ENCODE assay signal across 22 cellular contexts in genomic region chr17:61317779-61318178, GRCh38.
"Had no signal": no experiment of that assay in that cellular context is flagged by ENCODE, and none has a peak within 500 bp of the region (broad histone marks: within the 10 kb centered on the region; RNA-seq: fewer than 3 reads in every experiment).

No MANE protein-coding gene starts in this region.

- H3K4me1 ChIP-seq: body of pancreas had no signal

- H3K4me3 Mint-ChIP-seq: activated CD8-positive, alpha-beta T cell treated with anti-CD3 and anti-CD28 coated beads, Interleukin-2, amount 10 ng/mL, durations not matched to agents 7 days and 5 days; activated T-cell treated with anti-CD3 and anti-CD28 coated beads, Interleukin-2, amount 50 U/mL, for 24 hours; neural crest cell; stimulated activated effector memory CD8-positive, alpha-beta T cell treated with anti-CD3 and anti-CD28 coated beads, Interleukin-12 subunit alpha, Interleukin-12 subunit beta, amount 100 ng/mL, for 72 hours; T-helper 2 cell treated with Interferon-gamma antibody and Interleukin-4, amounts not matched to agents 5 μg/mL and 100 μg/mL, for 36 hours had no signal

- H3K36me3 ChIP-seq: left lung, right lobe of liver, upper lobe of left lung had no signal

- H3K4me1 Mint-ChIP-seq: stimulated activated effector memory CD8-positive, alpha-beta T cell treated with anti-CD3 and anti-CD28 coated beads, Interleukin-12 subunit alpha, Interleukin-12 subunit beta, amount 100 ng/mL, for 72 hours had no signal

- H3K36me3 Mint-ChIP-seq: stimulated activated effector memory CD8-positive, alpha-beta T cell treated with anti-CD3 and anti-CD28 coated beads, Interleukin-12 subunit alpha, Interleukin-12 subunit beta, amount 100 ng/mL, for 72 hours had no signal

- DNase-seq: activated CD4-positive, alpha-beta T cell treated with anti-CD3 and anti-CD28 coated beads for 48 hours; activated CD4-positive, CD25-positive, alpha-beta regulatory T cell; activated CD8-positive, alpha-beta T cell treated with anti-CD3 and anti-CD28 coated beads, Interleukin-2, amount 10 ng/mL, durations not matched to agents 7 days and 5 days; activated naive CD4-positive, alpha-beta T cell treated with Interleukin-2 at 50 U/mL for 16 hours; activated T-cell treated with anti-CD3 and anti-CD28 coated beads, Interleukin-2, amount 50 U/mL, for 24 hours; body of pancreas; caudate nucleus; hypothalamus; kidney; left lung; right lobe of liver; small intestine; stimulated activated CD4-positive, alpha-beta T cell treated with anti-CD3 and anti-CD28 coated beads, Interleukin-4, amount 100 ng/mL, for 24 hours; testis; upper lobe of left lung had no signal

- H3K27me3 ChIP-seq: body of pancreas, left lung, right lobe of liver, testis, upper lobe of left lung had no signal

- FAIRE-seq: colon, endometrium, frontal cortex, kidney, small intestine had no signal

- H3K27ac ChIP-seq: body of pancreas, left lung, right lobe of liver, testis had no signal

- H3K9me3 Mint-ChIP-seq: activated T-cell treated with anti-CD3 and anti-CD28 coated beads, Interleukin-2, amount 50 U/mL, for 24 hours; activated T-helper 2 cell treated with anti-CD3 and anti-CD28 coated beads, Interferon-gamma antibody, Interleukin-2, Interleukin-4, amounts not matched to agents 10 μg/mL and 5 μg/mL and 100 μg/mL, durations not matched to agents 14 hours and 24 hours and 36 hours; neural crest cell; stimulated activated effector memory CD8-positive, alpha-beta T cell treated with anti-CD3 and anti-CD28 coated beads, Interleukin-12 subunit alpha, Interleukin-12 subunit beta, amount 100 ng/mL, for 72 hours; T-helper 2 cell treated with Interferon-gamma antibody and Interleukin-4, amounts not matched to agents 5 μg/mL and 100 μg/mL, for 36 hours had no signal

- H3K27me3 Mint-ChIP-seq: activated T-cell treated with anti-CD3 and anti-CD28 coated beads, Interleukin-2, amount 50 U/mL, for 24 hours had no signal

- H3K4me3 ChIP-seq: body of pancreas, left lung, right lobe of liver, testis, upper lobe of left lung had no signal

- ATAC-seq: activated CD8-positive, alpha-beta T cell treated with anti-CD3 and anti-CD28 coated beads, Interleukin-2, amount 10 ng/mL, durations not matched to agents 7 days and 5 days; body of pancreas; left lung; stimulated activated effector memory CD8-positive, alpha-beta T cell treated with anti-CD3 and anti-CD28 coated beads, Interleukin-12 subunit alpha, Interleukin-12 subunit beta, amount 100 ng/mL, for 72 hours had no signal

- H3K9me3 ChIP-seq: body of pancreas, left lung, right lobe of liver, testis, upper lobe of left lung had no signal

- H3K27ac Mint-ChIP-seq: activated CD8-positive, alpha-beta T cell treated with anti-CD3 and anti-CD28 coated beads, Interleukin-2, amount 10 ng/mL, durations not matched to agents 7 days and 5 days; activated T-cell treated with anti-CD3 and anti-CD28 coated beads, Interleukin-2, amount 50 U/mL, for 24 hours; activated T-helper 2 cell treated with anti-CD3 and anti-CD28 coated beads, Interferon-gamma antibody, Interleukin-2, Interleukin-4, amounts not matched to agents 10 μg/mL and 5 μg/mL and 100 μg/mL, durations not matched to agents 14 hours and 24 hours and 36 hours; stimulated activated effector memory CD8-positive, alpha-beta T cell treated with anti-CD3 and anti-CD28 coated beads, Interleukin-12 subunit alpha, Interleukin-12 subunit beta, amount 100 ng/mL, for 72 hours; T-helper 2 cell treated with Interferon-gamma antibody and Interleukin-4, amounts not matched to agents 5 μg/mL and 100 μg/mL, for 36 hours had no signal
